18 cellular contexts compared by ENCODE assay signal in genomic region chr3:78846688-78847087, GRCh38.
DNase-seq lines count a peak whose midpoint lies in the region; ATAC-seq, FAIRE-seq and TF ChIP-seq lines count a peak whose summit lies in the region.
"Had no signal": no experiment of that assay in that cellular context is flagged by ENCODE, and none has a peak within 500 bp of the region (broad histone marks: within the 10 kb centered on the region; RNA-seq: fewer than 3 reads in every experiment).

No MANE protein-coding gene starts in this region.

- FAIRE-seq in A204.1 (lab: Jason Lieb, UNC) (peak; percentile 80), H54 (lab: Jason Lieb, UNC) (peak; percentile 91)

- no peak for DNase-seq in H54 (ENCODE audit: insufficient read length, low spot score)
- peak; percentile 72 for DNase-seq in amniotic epithelial cell (ENCODE audit: low read depth)
- DNase-seq in glomerular visceral epithelial cell (ENCODE audit: extremely low spot score), result peak; percentile 17
- no peak for DNase-seq in SIG-M5 treated with dmso at 0.1 percent for 504 hours (lab: John Stamatoyannopoulos, UW; ENCODE audit: unreplicated experiment)
- no peak for DNase-seq in activated CD8-positive, alpha-beta memory T cell treated with anti-CD3 and anti-CD28 coated beads, Interleukin-2, amount 50 U/mL, for 48 hours
- DNase-seq: activated CD4-positive, alpha-beta T cell treated with anti-CD3 and anti-CD28 coated beads for 1 hour; BE2C; effector CD4-positive, alpha-beta T cell; glutamatergic neuron; H7; MM.1S; natural killer cell; NCI-H345; stimulated activated naive B cell treated with anti-CD40 and anti-IgM and Interleukin-4, amounts not matched to agents 10 μg/mL and 1 μg/mL and 100 μg/mL, for 72 hours; T-cell had no signal

- no peak for TF ChIP-seq POLR2A in H54 (IDR thresholded peaks at IDR 0.05; ENCODE audit: low read depth, low read length)
- no peak for TF ChIP-seq POLR2A in GM18505 (IDR thresholded peaks at IDR 0.05; ENCODE audit: borderline replicate concordance, extremely low read depth, insufficient read depth, insufficient read length)

- no peak for ATAC-seq in GM18505 (IDR thresholded peaks at IDR 0.05; ENCODE audit: unreplicated experiment)
- no peak for ATAC-seq in HG02759 (IDR thresholded peaks at IDR 0.05; ENCODE audit: unreplicated experiment)
- ATAC-seq: natural killer cell; stimulated activated naive B cell treated with anti-CD40 and anti-IgM and Interleukin-4, amounts not matched to agents 10 μg/mL and 1 μg/mL and 100 μg/mL, for 72 hours; T-cell had no signal

Comparison
In these comparisons a context has a peak if more than half of its experiments do, and no peak if none do; other contexts are left out.
1. DNase-seq: peak in amniotic epithelial cell (single experiment) and glomerular visceral epithelial cell (single experiment); none in H54 (single experiment), SIG-M5 treated with dmso at 0.1 percent for 504 hours (single experiment) and activated CD8-positive, alpha-beta memory T cell treated with anti-CD3 and anti-CD28 coated beads, Interleukin-2, amount 50 U/mL, for 48 hours (single experiment).